ENCODE assay signal across 2 cellular contexts in the genomic region with DNA sequence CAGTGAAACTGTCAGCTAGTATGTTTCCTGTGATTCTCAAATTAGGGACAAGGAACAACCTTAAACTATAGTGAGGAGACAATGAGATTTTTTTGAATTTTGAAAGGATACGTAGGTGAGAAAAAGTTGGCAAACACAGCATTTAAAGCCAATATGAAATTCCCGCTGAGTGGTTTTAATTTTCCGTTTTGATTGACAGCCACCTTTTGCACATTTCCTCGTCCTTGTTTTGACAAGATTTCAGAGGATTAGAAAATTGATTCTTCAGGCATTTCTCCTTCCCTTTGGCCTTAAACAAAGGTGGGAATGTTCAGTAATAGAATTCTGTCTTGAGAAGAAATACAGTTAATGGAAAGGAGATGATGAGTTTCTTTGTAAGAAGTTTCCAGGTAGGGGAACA.
TF ChIP-seq lines count a peak whose summit lies in the region.

No MANE protein-coding gene starts in this region.

TF ChIP-seq in WTC11, 78 proteins besides CTCF, POLR2A, EP300 and RAD21:
- TF ChIP-seq NFYB (CRISPR knock-in tag; conservative IDR thresholded peaks at IDR 0.05; ENCODE audit: low read depth): no peak
- no peak for TF ChIP-seq OVOL2 (CRISPR knock-in tag; IDR thresholded peaks at IDR 0.05; ENCODE audit: borderline replicate concordance)
- no peak for TF ChIP-seq ESRRA (CRISPR knock-in tag; IDR thresholded peaks at IDR 0.05; ENCODE audit: borderline replicate concordance)
- no peak for TF ChIP-seq ETV6 (CRISPR knock-in tag; IDR thresholded peaks at IDR 0.05)

TF ChIP-seq in SK-N-SH, 30 proteins besides CTCF, POLR2A, EP300 and RAD21:
- TF ChIP-seq RFX5 (IDR thresholded peaks at IDR 0.05; ENCODE audit: low read length): no peak
